ENCODE assay signal across 7 cellular contexts in the genomic region with DNA sequence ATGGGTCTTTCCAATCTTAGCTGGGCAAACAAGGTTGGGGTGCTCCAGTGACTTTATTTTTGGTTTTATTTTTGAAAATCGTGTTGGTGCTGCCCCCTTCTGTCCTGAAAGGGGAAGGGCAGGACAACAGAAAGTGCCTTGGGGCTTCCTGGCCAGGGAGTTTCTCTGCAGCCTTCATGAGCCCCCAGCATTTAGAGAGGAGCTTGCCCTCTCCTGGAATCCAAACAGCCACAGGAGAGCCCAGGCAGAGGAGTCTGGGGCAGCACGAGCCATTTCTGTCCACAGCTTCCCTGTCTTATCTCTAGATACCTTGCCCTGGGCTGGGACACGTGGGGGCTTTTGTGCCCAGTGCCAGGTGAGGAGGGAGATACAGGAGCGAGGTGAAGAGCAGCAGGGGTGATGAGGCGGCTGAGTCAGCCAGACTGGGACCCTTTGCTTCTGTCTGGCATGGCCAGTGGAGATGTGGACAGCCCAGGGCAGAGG. TPM values are rescaled to one million over a fixed set of nuclear protein-coding genes. Genes with fewer than 3 reads are reported as not detected.
DNase-seq lines count a peak whose midpoint lies in the region; ATAC-seq and TF ChIP-seq lines count a peak whose summit lies in the region.

No MANE protein-coding gene starts in this region.

- H3K4me1 ChIP-seq in Karpas-422 (ENCODE audit: low read length) (peaks cover 40% of the 10 kb centered on the region), mucosa of descending colon (ENCODE audit: low read depth) (no peaks in the 10 kb centered on the region)

- no peak overlapping the region for H2AFZ ChIP-seq in Karpas-422 (ENCODE audit: low read length)

- H3K79me2 ChIP-seq in Karpas-422 (ENCODE audit: low read length) = no peaks in the 10 kb centered on the region

- TF ChIP-seq CTCF in mucosa of descending colon (IDR thresholded peaks at IDR 0.05) = peak; percentile 84

- no peaks in the 10 kb centered on the region for H3K27me3 ChIP-seq in Karpas-422 (ENCODE audit: low read length)

- H3K4me3 ChIP-seq in Karpas-422 (ENCODE audit: low read length) (no peak overlapping the region), mucosa of descending colon (no peak overlapping the region)

- DNase-seq in G401 (ENCODE audit: low spot score) (peak; percentile 64), Karpas-422 (peak; percentile 84), T-helper 9 cell (peak; percentile 24), dermis blood vessel endothelial cell (peak; percentile 62), mucosa of descending colon (peak in 1 of 3 donors; percentile 42), NCI-H187 (lab: John Stamatoyannopoulos, UW) (no peak)

- no peaks in the 10 kb centered on the region for H4K20me1 ChIP-seq in Karpas-422 (ENCODE audit: insufficient read depth, low read depth, low read length)

- intact Hi-C loops in mucosa of descending colon (cut with DNase I, micrococcal nuclease) = no loop called here

- no peak overlapping the region for H3K4me2 ChIP-seq in Karpas-422 (ENCODE audit: low read depth, low read length, poor library complexity, severe bottlenecking)

- in situ Hi-C loops in G401 (cut with HindIII; ENCODE audit: low sequenced_read_pairs) = no loop called here

- H3K27ac ChIP-seq in Karpas-422 (ENCODE audit: low read length) = no peak overlapping the region

- H3K9me2 ChIP-seq in Karpas-422 (replicated peaks; ENCODE audit: insufficient read depth, low read length) = no peaks in the 10 kb centered on the region

- ATAC-seq in mucosa of descending colon = peak; percentile 10
- ATAC-seq in GM18511 (IDR thresholded peaks at IDR 0.05; ENCODE audit: unreplicated experiment) = no peak

- H3K36me3 ChIP-seq in Karpas-422 (ENCODE audit: insufficient read depth, low read length) (peaks cover 7% of the 10 kb centered on the region; the same call in 1 of the 2 replicates), mucosa of descending colon (ENCODE audit: low read depth) (no peaks in the 10 kb centered on the region)

- H3K9me3 ChIP-seq in Karpas-422 (ENCODE audit: low read length) = no peaks in the 10 kb centered on the region
- no peaks in the 10 kb centered on the region for H3K9me3 ChIP-seq in mucosa of descending colon

- H3K9ac ChIP-seq in Karpas-422 (ENCODE audit: low read length) = no peak overlapping the region

RNA-seq across cellular contexts. Expression of a gene that starts 4.4 kb away (rescaled TPM):
- 3.9 and 5.4 TPM in 2 replicates for total RNA-seq in G401 (2014; rRNA removed; shearing (Covaris generic))
- 47.7 and 81.5 TPM in 2 replicates for total RNA-seq in Karpas-422 (2014; rRNA removed; shearing (Covaris generic); ENCODE audit: low replicate concordance)
- total RNA-seq in dermis blood vessel endothelial cell = 26.7 and 28.8 TPM in 2 replicates
- total RNA-seq in mucosa of descending colon = 10 to 100 TPM; 47.5 to 61.4 (median 49.4) TPM

RNA-seq across cellular contexts. Expression of a gene that starts 15.3 kb away (rescaled TPM):
- not detected in 2 replicates for total RNA-seq in G401 (2014; rRNA removed; shearing (Covaris generic))
- not detected in 2 replicates for total RNA-seq in Karpas-422 (2014; rRNA removed; shearing (Covaris generic); ENCODE audit: low replicate concordance)
- total RNA-seq in dermis blood vessel endothelial cell = 0.19 TPM in 1 of 2 replicates, not detected in the other
- 1 to 10 TPM; 2.2 to 3.8 (median 2.5) TPM for total RNA-seq in mucosa of descending colon

RNA-seq across cellular contexts. Expression of a gene that starts 16.7 kb away (rescaled TPM):
- 14.8 and 17.9 TPM in 2 replicates for total RNA-seq in G401 (2014; rRNA removed; shearing (Covaris generic))
- 30.0 and 40.3 TPM in 2 replicates for total RNA-seq in Karpas-422 (2014; rRNA removed; shearing (Covaris generic); ENCODE audit: low replicate concordance)
- 35.2 and 42.0 TPM in 2 replicates for total RNA-seq in dermis blood vessel endothelial cell
- total RNA-seq in mucosa of descending colon = 10 to 100 TPM; 16.4 to 23.5 (median 18.6) TPM

RNA-seq across cellular contexts. Expression of a gene that starts 21.2 kb away (rescaled TPM):
- total RNA-seq in G401 (2014; rRNA removed; shearing (Covaris generic)) = 0.78 and 0.98 TPM in 2 replicates
- total RNA-seq in Karpas-422 (2014; rRNA removed; shearing (Covaris generic); ENCODE audit: low replicate concordance) = 1.5 and 2.8 TPM in 2 replicates
- total RNA-seq in dermis blood vessel endothelial cell (2.0 TPM in 2 replicates), mucosa of descending colon (100 to 1,000 TPM in 2 of 3 donors, 10 to 100 TPM in 1; 38.7 to 273 (median 222) TPM)

RNA-seq across cellular contexts. Expression of a gene that starts 52.9 kb away (rescaled TPM):
- 3.3 and 4.1 TPM in 2 replicates for total RNA-seq in G401 (2014; rRNA removed; shearing (Covaris generic))
- 4.7 TPM in 1 of 2 replicates, not detected in the other for total RNA-seq in Karpas-422 (2014; rRNA removed; shearing (Covaris generic); ENCODE audit: low replicate concordance)
- total RNA-seq in dermis blood vessel endothelial cell (0.19 and 1.4 TPM in 2 replicates), mucosa of descending colon (100 to 1,000 TPM in 2 of 3 donors, 10 to 100 TPM in 1; 36.0 to 304 (median 168) TPM)

Comparison
In these comparisons a context has a peak if more than half of its experiments do, and no peak if none do; other contexts are left out.
1. DNase-seq: peak in G401 (single experiment), Karpas-422 (single experiment), T-helper 9 cell (single experiment) and dermis blood vessel endothelial cell (single experiment); none in NCI-H187 (0 of 2).